Comparison of ENCODE assay signal across 13 cellular contexts in genomic region chr2:68464651-68465050, GRCh38. TPM values are rescaled to one million over a fixed set of nuclear protein-coding genes. Genes with fewer than 3 reads are reported as not detected.
DNase-seq lines count a peak whose midpoint lies in the region; ATAC-seq, FAIRE-seq and TF ChIP-seq lines count a peak whose summit lies in the region.
"Had no signal": no experiment of that assay in that cellular context is flagged by ENCODE, and none has a peak within 500 bp of the region (broad histone marks: within the 10 kb centered on the region; RNA-seq: fewer than 3 reads in every experiment).

No MANE protein-coding gene starts in this region.

- H3K9me3 Mint-ChIP-seq in CD4-positive, CD25-positive, alpha-beta regulatory T cell: no peaks in the 10 kb centered on the region
- H3K9me3 Mint-ChIP-seq in astrocyte (ENCODE audit: unreplicated experiment) (no peaks in the 10 kb centered on the region), natural killer cell (no peaks in the 10 kb centered on the region), chondrocyte (ENCODE audit: low read depth) (no peaks in the 10 kb centered on the region)
- H3K9me3 Mint-ChIP-seq: GM23338 had no signal

- H3K79me2 ChIP-seq in KMS-11 (ENCODE audit: insufficient read depth, low read depth) (peaks cover 7% of the 10 kb centered on the region; the same call in 1 of the 2 replicates), astrocyte (ENCODE audit: insufficient read depth, low read length) (peaks cover 8% of the 10 kb centered on the region)

- H2AFZ ChIP-seq in KMS-11 (ENCODE audit: low read depth): no peak overlapping the region
- H2AFZ ChIP-seq in astrocyte (ENCODE audit: low read depth, low read length): no peak overlapping the region
- H2AFZ ChIP-seq: GM23338 had no signal

- no peak for ATAC-seq in CD4-positive, CD25-positive, alpha-beta regulatory T cell (ENCODE audit: low read depth in 2 of 2)
- ATAC-seq in natural killer cell (no peak), gastrocnemius medialis (no peak), HG03378 (IDR thresholded peaks at IDR 0.05; ENCODE audit: unreplicated experiment) (no peak)
- ATAC-seq: GM23338 had no signal

- H3K27ac ChIP-seq in CD4-positive, CD25-positive, alpha-beta regulatory T cell (ENCODE audit: insufficient read depth, low read length, poor library complexity, severe bottlenecking): peak overlapping the region; percentile 97
- H3K27ac ChIP-seq in KMS-11 (no peak overlapping the region), astrocyte (ENCODE audit: low read depth, low read length) (no peak overlapping the region), gastrocnemius medialis (no peak overlapping the region)
- H3K27ac ChIP-seq: SJCRH30 had no signal

- H3K27ac Mint-ChIP-seq in CD4-positive, CD25-positive, alpha-beta regulatory T cell: peak overlapping the region; percentile 32 to 98 (median 59)
- H3K27ac Mint-ChIP-seq in astrocyte (ENCODE audit: unreplicated experiment) (peak overlapping the region; percentile 8), natural killer cell (peak overlapping the region; percentile 73 to 96), chondrocyte (ENCODE audit: unreplicated experiment) (no peak overlapping the region)
- H3K27ac Mint-ChIP-seq: GM23338 had no signal

- FAIRE-seq in astrocyte (lab: Jason Lieb, UNC): no peak

- H3K4me1 Mint-ChIP-seq in CD4-positive, CD25-positive, alpha-beta regulatory T cell: peaks cover 6 to 61% (median 41%) of the 10 kb centered on the region in 4 donors
- H3K4me1 Mint-ChIP-seq in astrocyte (ENCODE audit: low read depth, unreplicated experiment) (peaks cover 5% of the 10 kb centered on the region), natural killer cell (peaks cover 12 to 25% of the 10 kb centered on the region in 2 donors), chondrocyte (ENCODE audit: low read depth) (peaks cover 20% of the 10 kb centered on the region)

- intact Hi-C loops in natural killer cell (cut with micrococcal nuclease): loop anchor here (5.0 kb wide), 2 partner anchors 53 to 443 kb away; no protein-coding TSS in a partner anchor
- intact Hi-C loops in gastrocnemius medialis (cut with DNase I; ENCODE audit: low total_unique reads): loop anchor here (5.0 to 10.0 kb wide), 3 partner anchors 130 to 840 kb away; no protein-coding TSS in a partner anchor

- no peak for TF ChIP-seq POLR2A in gastrocnemius medialis (IDR thresholded peaks at IDR 0.05)

- peak overlapping the region; percentile 97; the same call in 1 of the 2 replicates for H3K4me2 ChIP-seq in KMS-11
- H3K4me2 ChIP-seq in astrocyte (ENCODE audit: low read length): no peak overlapping the region
- H3K4me2 ChIP-seq: GM23338 had no signal

- in situ Hi-C loops in gastrocnemius medialis (cut with MboI; ENCODE audit: low sequenced_read_pairs in 4 of 4): no loop called here

- H4K20me1 ChIP-seq in KMS-11 (ENCODE audit: insufficient read depth) (no peaks in the 10 kb centered on the region), astrocyte (ENCODE audit: insufficient read depth, low read length) (no peaks in the 10 kb centered on the region)

- peak overlapping the region in 3 of 4 donors; percentile 91 to 98 (median 97) for H3K4me3 Mint-ChIP-seq in CD4-positive, CD25-positive, alpha-beta regulatory T cell
- no peak overlapping the region for H3K4me3 Mint-ChIP-seq in astrocyte (ENCODE audit: unreplicated experiment)
- H3K4me3 Mint-ChIP-seq in natural killer cell: no peak overlapping the region
- H3K4me3 Mint-ChIP-seq in chondrocyte (ENCODE audit: unreplicated experiment): no peak overlapping the region
- H3K4me3 Mint-ChIP-seq: GM23338 had no signal

- peak overlapping the region; percentile 54 for H3K4me3 ChIP-seq in CD4-positive, CD25-positive, alpha-beta regulatory T cell (ENCODE audit: low read depth, low read length)
- no peak overlapping the region for H3K4me3 ChIP-seq in KMS-11 (IDR thresholded peaks at IDR 0.05; ENCODE audit: insufficient read depth, low read depth, low read length)
- no peak overlapping the region for H3K4me3 ChIP-seq in astrocyte (ENCODE audit: insufficient read depth, low read depth, low read length)
- H3K4me3 ChIP-seq in gastrocnemius medialis: no peak overlapping the region
- H3K4me3 ChIP-seq: GM23338, SJCRH30 had no signal

- TF ChIP-seq CTCF in KMS-11 (conservative IDR thresholded peaks at IDR 0.05; ENCODE audit: low read depth, low read length): no peak
- no peak for TF ChIP-seq CTCF in astrocyte (IDR thresholded peaks at IDR 0.05; ENCODE audit: insufficient read depth, low read depth, low read length)
- TF ChIP-seq CTCF in natural killer cell (IDR thresholded peaks at IDR 0.05): no peak
- TF ChIP-seq CTCF in gastrocnemius medialis (IDR thresholded peaks at IDR 0.05 in 4 of 5, conservative IDR thresholded peaks at IDR 0.05 in 1 of 5): no peak
- no peak for TF ChIP-seq CTCF in chondrocyte (IDR thresholded peaks at IDR 0.05)

- H3K9me3 ChIP-seq in CD4-positive, CD25-positive, alpha-beta regulatory T cell (ENCODE audit: control insufficient read depth in 2 of 2, low read length in 2 of 2): no peaks in the 10 kb centered on the region
- H3K9me3 ChIP-seq in astrocyte (ENCODE audit: insufficient read depth, low read depth, low read length): no peaks in the 10 kb centered on the region
- H3K9me3 ChIP-seq in gastrocnemius medialis: no peaks in the 10 kb centered on the region
- H3K9me3 ChIP-seq: SJCRH30 had no signal

- DNase-seq in CD4-positive, CD25-positive, alpha-beta regulatory T cell: no peak
- no peak for DNase-seq in astrocyte (ENCODE audit: low read depth)
- DNase-seq in natural killer cell: no peak
- no peak for DNase-seq in gastrocnemius medialis
- DNase-seq in chondrocyte (ENCODE audit: low spot score): no peak
- DNase-seq: Karpas-422, NCI-H1930, NCI-H2171 treated with DMSO at 0.1 percent for 48 hours, NCI-H510A treated with DMSO at 0.1 percent for 48 hours, SJCRH30 had no signal

- H3K9ac ChIP-seq in KMS-11: no peak overlapping the region; the same call in 1 of the 2 replicates
- no peak overlapping the region for H3K9ac ChIP-seq in astrocyte (ENCODE audit: low read length)

- peaks cover 5% of the 10 kb centered on the region for H3K36me3 Mint-ChIP-seq in CD4-positive, CD25-positive, alpha-beta regulatory T cell
- H3K36me3 Mint-ChIP-seq in astrocyte (ENCODE audit: low read depth, unreplicated experiment) (no peaks in the 10 kb centered on the region), natural killer cell (no peaks in the 10 kb centered on the region), chondrocyte (ENCODE audit: low read depth) (no peaks in the 10 kb centered on the region)

- H3K36me3 ChIP-seq in CD4-positive, CD25-positive, alpha-beta regulatory T cell (ENCODE audit: control insufficient read depth, insufficient read depth, low read length): no peaks in the 10 kb centered on the region
- H3K36me3 ChIP-seq in KMS-11 (ENCODE audit: insufficient read depth): no peaks in the 10 kb centered on the region
- no peaks in the 10 kb centered on the region for H3K36me3 ChIP-seq in astrocyte (ENCODE audit: insufficient read depth, low read length)
- no peaks in the 10 kb centered on the region for H3K36me3 ChIP-seq in gastrocnemius medialis
- H3K36me3 ChIP-seq: SJCRH30 had no signal

- H3K4me1 ChIP-seq in CD4-positive, CD25-positive, alpha-beta regulatory T cell (ENCODE audit: control insufficient read depth, insufficient read depth, low read length, poor library complexity, severe bottlenecking): peaks cover 48% of the 10 kb centered on the region
- H3K4me1 ChIP-seq in KMS-11 (ENCODE audit: low read depth, poor library complexity, severe bottlenecking): peaks cover 50% of the 10 kb centered on the region
- peaks cover 7% of the 10 kb centered on the region for H3K4me1 ChIP-seq in astrocyte (ENCODE audit: insufficient read depth, low read length)
- peaks cover 18 to 20% of the 10 kb centered on the region in 2 donors for H3K4me1 ChIP-seq in gastrocnemius medialis

- no peaks in the 10 kb centered on the region for H3K27me3 Mint-ChIP-seq in CD4-positive, CD25-positive, alpha-beta regulatory T cell
- H3K27me3 Mint-ChIP-seq in astrocyte (ENCODE audit: low read depth, unreplicated experiment) (no peaks in the 10 kb centered on the region), natural killer cell (ENCODE audit: low read depth in 2 of 2) (no peaks in the 10 kb centered on the region), chondrocyte (ENCODE audit: low read depth) (no peaks in the 10 kb centered on the region)

- no peaks in the 10 kb centered on the region for H3K27me3 ChIP-seq in CD4-positive, CD25-positive, alpha-beta regulatory T cell (ENCODE audit: control insufficient read depth, insufficient read depth, low read length)
- no peaks in the 10 kb centered on the region for H3K27me3 ChIP-seq in KMS-11 (ENCODE audit: insufficient read depth, low read depth)
- H3K27me3 ChIP-seq in astrocyte (ENCODE audit: insufficient read depth, low read length): no peaks in the 10 kb centered on the region
- no peaks in the 10 kb centered on the region for H3K27me3 ChIP-seq in gastrocnemius medialis
- H3K27me3 ChIP-seq: SJCRH30 had no signal

RNA-seq across cellular contexts. Expression of gene FBXO48, which starts 2.4 kb away (rescaled TPM):
- 2.7 TPM for total RNA-seq in CD4-positive, CD25-positive, alpha-beta regulatory T cell
- 1 to 10 TPM in 2 of 4 donors, under 1 TPM in 2; 0.59 to 1.3 (median 0.82) TPM for polyA plus RNA-seq in CD4-positive, CD25-positive, alpha-beta regulatory T cell
- total RNA-seq in astrocyte (0.54 and 0.55 TPM in 2 replicates), natural killer cell (1 to 10 TPM in 2 of 3 donors, under 1 TPM in 1; 0.96 to 1.3 (median 1.1) TPM), gastrocnemius medialis (1 to 10 TPM; 1.1 to 1.9 (median 1.5) TPM), chondrocyte (0.55 to 0.63 TPM (median 0.62 TPM) in 3 replicates)

RNA-seq across cellular contexts. Expression of gene APLF, which starts 2.7 kb away (rescaled TPM):
- 3.9 TPM for total RNA-seq in CD4-positive, CD25-positive, alpha-beta regulatory T cell
- polyA plus RNA-seq in CD4-positive, CD25-positive, alpha-beta regulatory T cell: 1 to 10 TPM; 1.5 to 2.9 (median 2.1) TPM
- 2.5 and 2.9 TPM in 2 replicates for total RNA-seq in astrocyte
- total RNA-seq in natural killer cell: 1 to 10 TPM; 2.2 to 4.3 (median 3.8) TPM
- total RNA-seq in gastrocnemius medialis: 1 to 10 TPM; 2.3 to 4.8 (median 3.5) TPM
- 3.9 to 4.5 TPM (median 4.3 TPM) in 3 replicates for total RNA-seq in chondrocyte

Comparison
In these comparisons a context has a peak if more than half of its experiments do, and no peak if none do; other contexts are left out.
1. H3K4me3 Mint-ChIP-seq: peak in CD4-positive, CD25-positive, alpha-beta regulatory T cell (3 of 4); none in astrocyte (single experiment), natural killer cell (single experiment) and chondrocyte (single experiment).